In the genomic region with DNA sequence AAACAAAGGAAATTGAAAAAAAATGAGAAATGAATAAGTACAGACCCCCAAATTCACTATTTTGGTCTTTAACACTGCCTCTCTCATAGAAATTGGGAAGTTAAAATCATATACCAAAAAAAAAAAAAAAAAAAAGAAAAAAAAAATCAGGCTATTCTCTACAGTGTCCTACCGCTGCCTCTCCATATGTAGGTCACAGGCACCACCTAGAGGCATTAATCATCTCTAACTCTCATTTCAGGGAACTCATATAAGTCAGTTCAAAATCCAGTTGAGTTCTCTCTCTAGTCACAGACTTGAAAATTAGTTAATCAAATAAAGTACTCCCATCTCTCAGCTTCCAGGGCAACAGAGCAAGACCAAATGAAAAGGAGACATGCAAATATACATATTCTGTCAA, we compare ENCODE assay signal across 9 cellular contexts. TPM values are rescaled to one million over a fixed set of nuclear protein-coding genes. Genes with fewer than 3 reads are reported as not detected.
A peak's percentile ranks its signal among the peaks of the same experiment; 100 is the strongest.
DNase-seq lines count a peak whose midpoint lies in the region; ATAC-seq, FAIRE-seq and TF ChIP-seq lines count a peak whose summit lies in the region.
"Had no signal": no experiment of that assay in that cellular context is flagged by ENCODE, and none has a peak within 500 bp of the region (broad histone marks: within the 10 kb centered on the region; RNA-seq: fewer than 3 reads in every experiment).

No MANE protein-coding gene starts in this region.

- H3K36me3 ChIP-seq in Panc1 (ENCODE audit: control insufficient read depth, insufficient read depth, low read length): no peaks in the 10 kb centered on the region

- peak; percentile 33 for DNase-seq in activated CD4-positive, alpha-beta T cell treated with anti-CD3 and anti-CD28 coated beads for 36 hours
- no peak for DNase-seq in activated CD4-positive, alpha-beta T cell treated with anti-CD3 and anti-CD28 coated beads for 48 hours
- peak; percentile 17 for DNase-seq in Panc1 (ENCODE audit: low read depth, low spot score)
- peak; percentile 42 for DNase-seq in fibroblast of the conjunctiva (ENCODE audit: low read depth)
- no peak for DNase-seq in GM19239 (ENCODE audit: insufficient read length, low spot score)
- DNase-seq in activated T-helper 2 cell treated with anti-CD3 and anti-CD28 coated beads, Interferon-gamma antibody, Interleukin-2, Interleukin-4, amounts not matched to agents 10 μg/mL and 5 μg/mL and 100 μg/mL, durations not matched to agents 14 hours and 24 hours and 36 hours (ENCODE audit: low spot score): no peak

- no peak overlapping the region for H3K27ac ChIP-seq in Panc1 (ENCODE audit: low read length)

- FAIRE-seq in GM19239 (lab: Jason Lieb, UNC): no peak

- peak; percentile 74 for ATAC-seq in activated CD4-positive, alpha-beta T cell treated with anti-CD3 and anti-CD28 coated beads for 36 hours
- ATAC-seq in HG02885 (IDR thresholded peaks at IDR 0.05; ENCODE audit: poor library complexity, unreplicated experiment) (peak; percentile 75), Panc1 (peak; percentile 75; the same call in 1 of the 2 replicates), GM19397 (IDR thresholded peaks at IDR 0.05; ENCODE audit: unreplicated experiment) (no peak)

- H3K36me3 Mint-ChIP-seq in activated CD4-positive, alpha-beta T cell treated with anti-CD3 and anti-CD28 coated beads for 36 hours (ENCODE audit: low read depth): no peaks in the 10 kb centered on the region
- H3K36me3 Mint-ChIP-seq in activated T-helper 2 cell treated with anti-CD3 and anti-CD28 coated beads, Interferon-gamma antibody, Interleukin-2, Interleukin-4, amounts not matched to agents 10 μg/mL and 5 μg/mL and 100 μg/mL, durations not matched to agents 14 hours and 24 hours and 36 hours (ENCODE audit: low read depth): no peaks in the 10 kb centered on the region
- H3K36me3 Mint-ChIP-seq: activated naive CD4-positive, alpha-beta T cell treated with anti-CD3 and anti-CD28 coated beads, Interleukin-2, amount 50 U/mL, for 24 hours had no signal

- H3K4me1 ChIP-seq in Panc1 (ENCODE audit: control insufficient read depth, insufficient read depth, low read length): no peaks in the 10 kb centered on the region

- H3K4me3 Mint-ChIP-seq in activated CD4-positive, alpha-beta T cell treated with anti-CD3 and anti-CD28 coated beads for 36 hours: no peak overlapping the region
- no peak overlapping the region for H3K4me3 Mint-ChIP-seq in activated T-helper 2 cell treated with anti-CD3 and anti-CD28 coated beads, Interferon-gamma antibody, Interleukin-2, Interleukin-4, amounts not matched to agents 10 μg/mL and 5 μg/mL and 100 μg/mL, durations not matched to agents 14 hours and 24 hours and 36 hours (ENCODE audit: low read depth)
- H3K4me3 Mint-ChIP-seq: activated naive CD4-positive, alpha-beta T cell treated with anti-CD3 and anti-CD28 coated beads, Interleukin-2, amount 50 U/mL, for 24 hours had no signal

- peaks cover 2% of the 10 kb centered on the region for H3K27me3 Mint-ChIP-seq in activated CD4-positive, alpha-beta T cell treated with anti-CD3 and anti-CD28 coated beads for 36 hours
- H3K27me3 Mint-ChIP-seq in activated T-helper 2 cell treated with anti-CD3 and anti-CD28 coated beads, Interferon-gamma antibody, Interleukin-2, Interleukin-4, amounts not matched to agents 10 μg/mL and 5 μg/mL and 100 μg/mL, durations not matched to agents 14 hours and 24 hours and 36 hours (ENCODE audit: low read depth): peaks cover 8% of the 10 kb centered on the region
- H3K27me3 Mint-ChIP-seq: activated naive CD4-positive, alpha-beta T cell treated with anti-CD3 and anti-CD28 coated beads, Interleukin-2, amount 50 U/mL, for 24 hours had no signal

- in situ Hi-C loops in Panc1 (cut with HindIII; ENCODE audit: low pct_unique_long_range_greater_than_20kb, low sequenced_read_pairs): no loop called here

- POLR2A ChIA-PET in activated CD4-positive, alpha-beta T cell treated with anti-CD3 and anti-CD28 coated beads for 36 hours (lab: Charles Lee): no interaction called here
- POLR2A ChIA-PET in Panc1 (lab: Charles Lee): no interaction called here

- H3K9me3 ChIP-seq in Panc1 (ENCODE audit: control insufficient read depth, insufficient read depth, low read depth, low read length): no peaks in the 10 kb centered on the region

- no peaks in the 10 kb centered on the region for H3K4me1 Mint-ChIP-seq in activated CD4-positive, alpha-beta T cell treated with anti-CD3 and anti-CD28 coated beads for 36 hours
- peaks cover 2% of the 10 kb centered on the region for H3K4me1 Mint-ChIP-seq in activated T-helper 2 cell treated with anti-CD3 and anti-CD28 coated beads, Interferon-gamma antibody, Interleukin-2, Interleukin-4, amounts not matched to agents 10 μg/mL and 5 μg/mL and 100 μg/mL, durations not matched to agents 14 hours and 24 hours and 36 hours (ENCODE audit: low read depth)
- H3K4me1 Mint-ChIP-seq: activated naive CD4-positive, alpha-beta T cell treated with anti-CD3 and anti-CD28 coated beads, Interleukin-2, amount 50 U/mL, for 24 hours had no signal

- peak; percentile 38; the same call in 1 of the 2 replicates for TF ChIP-seq CTCF in Panc1 (IDR thresholded peaks at IDR 0.05)

- no peaks in the 10 kb centered on the region for H3K27me3 ChIP-seq in Panc1 (ENCODE audit: control insufficient read depth, insufficient read depth, low read length)

- no TSS peak for BruUV-seq in Panc1 (replicated peaks; lab: Mats Ljungman, UMichigan)

- CTCF ChIA-PET in activated CD4-positive, alpha-beta T cell treated with anti-CD3 and anti-CD28 coated beads for 36 hours (lab: Charles Lee): interaction anchor here (1.0 to 2.9 kb wide), 4 partner anchors 8 to 696 kb away, joined by 3 to 18 read pairs (median 4); no protein-coding TSS in a partner anchor
- CTCF ChIA-PET in Panc1 (lab: Charles Lee): interaction anchor here (0.6 kb wide), 1 partner anchor 515 kb away, joined by 3 read pairs; no protein-coding TSS in a partner anchor

- H3K4me3 ChIP-seq in Panc1 (ENCODE audit: low read depth in 2 of 2, low read length in 2 of 2): no peak overlapping the region

- intact Hi-C loops in activated CD4-positive, alpha-beta T cell treated with anti-CD3 and anti-CD28 coated beads for 36 hours (cut with DNase I, micrococcal nuclease): loop anchor here (1.0 to 5.0 kb wide), 4 partner anchors 319 to 724 kb away; no protein-coding TSS in a partner anchor
- intact Hi-C loops in Panc1 (cut with micrococcal nuclease; ENCODE audit: unreplicated experiment): loop anchor here (1.0 kb wide), 1 partner anchor 319 kb away; no protein-coding TSS in a partner anchor
- intact Hi-C loops in activated T-helper 2 cell treated with anti-CD3 and anti-CD28 coated beads, Interferon-gamma antibody, Interleukin-2, Interleukin-4, amounts not matched to agents 10 μg/mL and 5 μg/mL and 100 μg/mL, durations not matched to agents 14 hours and 24 hours and 36 hours (cut with micrococcal nuclease): loop anchor here (10.0 kb wide), 1 partner anchor 517 kb away; no protein-coding TSS in a partner anchor

- H3K27ac Mint-ChIP-seq in activated CD4-positive, alpha-beta T cell treated with anti-CD3 and anti-CD28 coated beads for 36 hours: no peak overlapping the region
- H3K27ac Mint-ChIP-seq in activated T-helper 2 cell treated with anti-CD3 and anti-CD28 coated beads, Interferon-gamma antibody, Interleukin-2, Interleukin-4, amounts not matched to agents 10 μg/mL and 5 μg/mL and 100 μg/mL, durations not matched to agents 14 hours and 24 hours and 36 hours: no peak overlapping the region
- H3K27ac Mint-ChIP-seq: activated naive CD4-positive, alpha-beta T cell treated with anti-CD3 and anti-CD28 coated beads, Interleukin-2, amount 50 U/mL, for 24 hours had no signal

- H3K9me3 Mint-ChIP-seq in activated CD4-positive, alpha-beta T cell treated with anti-CD3 and anti-CD28 coated beads for 36 hours (ENCODE audit: low read depth): no peaks in the 10 kb centered on the region
- no peaks in the 10 kb centered on the region for H3K9me3 Mint-ChIP-seq in activated T-helper 2 cell treated with anti-CD3 and anti-CD28 coated beads, Interferon-gamma antibody, Interleukin-2, Interleukin-4, amounts not matched to agents 10 μg/mL and 5 μg/mL and 100 μg/mL, durations not matched to agents 14 hours and 24 hours and 36 hours
- H3K9me3 Mint-ChIP-seq: activated naive CD4-positive, alpha-beta T cell treated with anti-CD3 and anti-CD28 coated beads, Interleukin-2, amount 50 U/mL, for 24 hours had no signal

RNA-seq across cellular contexts. Expression of gene COX18, which starts 47.9 kb away (rescaled TPM):
- total RNA-seq in activated CD4-positive, alpha-beta T cell treated with anti-CD3 and anti-CD28 coated beads for 36 hours: 10 to 100 TPM; 17.9 to 21.3 TPM
- 9.9 TPM for total RNA-seq in Panc1 (2021; ENCODE audit: unreplicated experiment)
- 4.7 TPM for polyA plus RNA-seq in Panc1 (2012; ENCODE audit: insufficient read length)
- 20.9 and 21.3 TPM in 2 replicates for total RNA-seq in activated T-helper 2 cell treated with anti-CD3 and anti-CD28 coated beads, Interferon-gamma antibody, Interleukin-2, Interleukin-4, amounts not matched to agents 10 μg/mL and 5 μg/mL and 100 μg/mL, durations not matched to agents 14 hours and 24 hours and 36 hours

Comparison
In these comparisons a context has a peak if more than half of its experiments do, and no peak if none do; other contexts are left out.
1. DNase-seq: peak in activated CD4-positive, alpha-beta T cell treated with anti-CD3 and anti-CD28 coated beads for 36 hours (single experiment), Panc1 (single experiment) and fibroblast of the conjunctiva (single experiment); none in activated CD4-positive, alpha-beta T cell treated with anti-CD3 and anti-CD28 coated beads for 48 hours (single experiment), GM19239 (single experiment) and activated T-helper 2 cell treated with anti-CD3 and anti-CD28 coated beads, Interferon-gamma antibody, Interleukin-2, Interleukin-4, amounts not matched to agents 10 μg/mL and 5 μg/mL and 100 μg/mL, durations not matched to agents 14 hours and 24 hours and 36 hours (single experiment).